Comparison of ENCODE assay signal across 1 cellular context in the genomic region with DNA sequence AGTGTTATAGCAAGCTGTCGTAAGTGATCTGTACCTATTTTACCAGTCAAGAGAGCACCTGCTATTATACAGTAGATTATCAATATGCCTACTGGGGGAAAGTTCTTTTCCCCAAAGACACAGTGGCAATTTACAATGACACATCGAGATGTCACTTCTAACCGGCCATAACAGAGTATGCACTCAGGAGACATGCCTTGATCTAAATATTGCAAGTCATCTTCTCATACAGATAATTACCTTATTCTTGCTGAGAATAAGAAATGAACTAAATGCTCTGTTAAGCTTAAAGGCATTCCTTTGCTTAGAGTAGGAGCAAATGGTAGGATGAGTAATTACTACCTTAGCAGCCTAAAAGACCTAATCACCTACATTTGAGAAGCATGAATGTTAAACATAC.
TF ChIP-seq lines count a peak whose summit lies in the region.

No MANE protein-coding gene starts in this region.

TF ChIP-seq in K562, 482 proteins besides CTCF, POLR2A, EP300 and RAD21 (continued from another document):
- peak; percentile 93 for TF ChIP-seq C11orf30 (IDR thresholded peaks at IDR 0.05; ENCODE audit: low read depth)
